34 cellular contexts compared by ENCODE assay signal in the genomic region with DNA sequence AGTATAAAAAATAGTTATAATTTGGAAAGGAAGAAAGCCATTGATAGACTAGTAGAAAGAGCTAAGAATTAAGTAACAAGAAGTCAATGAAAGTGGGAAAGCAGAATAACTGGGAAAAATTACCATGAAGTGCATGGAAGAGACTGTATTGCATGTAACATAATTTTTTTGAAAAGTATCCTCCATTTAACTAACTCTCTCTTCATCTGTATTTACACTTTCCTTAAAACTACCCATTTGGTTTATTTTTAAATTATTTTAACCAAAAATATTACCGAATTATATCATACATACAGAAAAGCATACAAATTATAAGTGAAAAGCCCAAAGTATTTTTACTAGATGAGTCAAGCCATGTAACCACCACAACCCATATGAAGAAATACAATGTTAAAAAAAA.
"Had no signal": no experiment of that assay in that cellular context is flagged by ENCODE, and none has a peak within 500 bp of the region (broad histone marks: within the 10 kb centered on the region; RNA-seq: fewer than 3 reads in every experiment).

No MANE protein-coding gene starts in this region.

- H3K36me3 ChIP-seq: MG63 had no signal

- H3K9me3 ChIP-seq: MG63 had no signal

- H3K4me3 ChIP-seq: MG63 had no signal

- DNase-seq: Karpas-422, Kasumi-1, KG1, MG63, MM.1S, NCI-H1048, NCI-H1092, NCI-H1092 treated with DMSO at 0.1 percent for 48 hours, NCI-H1105, NCI-H1105 treated with DMSO at 0.1 percent for 48 hours, NCI-H1417, NCI-H1417 treated with DMSO at 0.1 percent for 48 hours, NCI-H1436, NCI-H1436 treated with DMSO at 0.1 percent for 48 hours, NCI-H146, NCI-H1694, NCI-H1694 treated with DMSO at 0.1 percent for 48 hours, NCI-H187, NCI-H187 treated with DMSO at 0.1 percent for 48 hours, NCI-H1930, NCI-H2029, NCI-H2029 treated with DMSO at 0.1 percent for 48 hours, NCI-H2081, NCI-H2081 treated with DMSO at 0.1 percent for 48 hours, NCI-H2107, NCI-H2171, NCI-H2171 treated with DMSO at 0.1 percent for 48 hours, NCI-H2227 treated with DMSO at 0.1 percent for 48 hours, NCI-H226, NCI-H345, NCI-H446, NCI-H446 treated with DMSO at 0.1 percent for 48 hours, NCI-H510A, NCI-H510A treated with DMSO at 0.1 percent for 48 hours had no signal

- H3K27me3 ChIP-seq: MG63 had no signal
